In genomic region chr14:20614038-20614840, GRCh38 we compare ENCODE assay signal across 9 cellular contexts. TPM values are rescaled to one million over a fixed set of nuclear protein-coding genes. Genes with fewer than 3 reads are reported as not detected.
DNase-seq lines count a peak whose midpoint lies in the region; ATAC-seq and TF ChIP-seq lines count a peak whose summit lies in the region.
"Had no signal": no experiment of that assay in that cellular context is flagged by ENCODE, and none has a peak within 500 bp of the region (broad histone marks: within the 10 kb centered on the region; RNA-seq: fewer than 3 reads in every experiment).

No MANE protein-coding gene starts in this region.

- no peak overlapping the region for H3K27ac Mint-ChIP-seq in activated naive CD4-positive, alpha-beta T cell treated with anti-CD3 and anti-CD28 coated beads for 36 hours

- no peaks in the 10 kb centered on the region for H3K9me2 ChIP-seq in MM.1S (replicated peaks; ENCODE audit: insufficient read depth, low read length)

- no peaks in the 10 kb centered on the region for H3K79me2 ChIP-seq in MM.1S (ENCODE audit: low read length)

- no peaks in the 10 kb centered on the region for H3K27me3 Mint-ChIP-seq in activated naive CD4-positive, alpha-beta T cell treated with anti-CD3 and anti-CD28 coated beads for 36 hours (ENCODE audit: low read depth)

- H3F3A ChIP-seq in MM.1S (ENCODE audit: insufficient read depth, low read length): peaks cover 22% of the 10 kb centered on the region

- H3K27me3 ChIP-seq in MM.1S (replicated peaks; ENCODE audit: insufficient read depth, low read length): no peaks in the 10 kb centered on the region
- no peaks in the 10 kb centered on the region for H3K27me3 ChIP-seq in muscle layer of colon (ENCODE audit: control insufficient read depth in 1 of 2, insufficient read depth in 2 of 2, low read length in 2 of 2)

- no peaks in the 10 kb centered on the region for H3K36me3 Mint-ChIP-seq in activated naive CD4-positive, alpha-beta T cell treated with anti-CD3 and anti-CD28 coated beads for 36 hours (ENCODE audit: low read depth)

- H3K9me3 Mint-ChIP-seq in activated naive CD4-positive, alpha-beta T cell treated with anti-CD3 and anti-CD28 coated beads for 36 hours: no peaks in the 10 kb centered on the region

- CTCF ChIA-PET in activated naive CD4-positive, alpha-beta T cell treated with anti-CD3 and anti-CD28 coated beads for 36 hours (lab: Charles Lee): interaction anchor here (0.6 to 2.7 kb wide), 14 partner anchors 9 to 287 kb away, joined by 3 to 23 read pairs (median 4); partner anchors contain the start of gene RNASE4

- 0 out of 2 replicates have a peak overlapping the region, but pooled peaks have one; percentile 17 for H2AFZ ChIP-seq in MM.1S (ENCODE audit: low read length)

- peak overlapping the region; percentile 68; the same call in 1 of the 2 replicates for H3K4me2 ChIP-seq in MM.1S (ENCODE audit: low read depth, low read length)

- H3K9ac ChIP-seq in MM.1S (ENCODE audit: low read length) (no peak overlapping the region), muscle layer of colon (ENCODE audit: low read length) (peak overlapping the region; percentile 67)

- H4K20me1 ChIP-seq in MM.1S (ENCODE audit: insufficient read depth, low read length): no peaks in the 10 kb centered on the region

- H3K4me3 ChIP-seq in MM.1S (ENCODE audit: low read length) (peak overlapping the region; percentile 45), choroid plexus epithelial cell (ENCODE audit: low read depth, low read length) (peak overlapping the region; percentile 57), muscle layer of colon (ENCODE audit: low read depth in 1 of 2, low read length in 2 of 2) (peak overlapping the region; percentile 62 to 84)

- TF ChIP-seq CTCF in MM.1S (IDR thresholded peaks at IDR 0.05; ENCODE audit: low read length): no peak
- TF ChIP-seq CTCF in choroid plexus epithelial cell (conservative IDR thresholded peaks at IDR 0.05; ENCODE audit: low read depth, low read length): no peak

- intact Hi-C loops in activated naive CD4-positive, alpha-beta T cell treated with anti-CD3 and anti-CD28 coated beads for 36 hours (cut with micrococcal nuclease): loop anchor here (5.0 kb wide), 2 partner anchors 168 to 258 kb away; partner anchors contain the start of gene RNASE6

- H3K36me3 ChIP-seq in MM.1S (replicated peaks; ENCODE audit: insufficient read depth, low read length): no peaks in the 10 kb centered on the region
- no peaks in the 10 kb centered on the region for H3K36me3 ChIP-seq in muscle layer of colon (ENCODE audit: insufficient read depth, low read length)

- no peaks in the 10 kb centered on the region for H3K9me3 ChIP-seq in MM.1S (replicated peaks; ENCODE audit: insufficient read depth, low read length)
- H3K9me3 ChIP-seq in muscle layer of colon (ENCODE audit: low read length): no peaks in the 10 kb centered on the region

- no peaks in the 10 kb centered on the region; the same call in 1 of the 2 replicates for H3K4me1 ChIP-seq in MM.1S (ENCODE audit: low read length)
- H3K4me1 ChIP-seq in muscle layer of colon (ENCODE audit: insufficient read depth, low read length): peaks cover 15% of the 10 kb centered on the region

- H3K4me3 Mint-ChIP-seq in activated naive CD4-positive, alpha-beta T cell treated with anti-CD3 and anti-CD28 coated beads for 36 hours: no peak overlapping the region

- H3K4me1 Mint-ChIP-seq in activated naive CD4-positive, alpha-beta T cell treated with anti-CD3 and anti-CD28 coated beads for 36 hours (ENCODE audit: low read depth): peaks cover 10% of the 10 kb centered on the region

- ATAC-seq in HG03095 (IDR thresholded peaks at IDR 0.05; ENCODE audit: unreplicated experiment): no peak

- peak; percentile 25 for DNase-seq in activated naive CD4-positive, alpha-beta T cell treated with Interleukin-2 at 50 U/mL for 16 hours
- DNase-seq in activated naive CD4-positive, alpha-beta T cell treated with anti-CD3 and anti-CD28 coated beads for 36 hours: no peak
- no peak for DNase-seq in MM.1S
- peak; percentile 26 for DNase-seq in choroid plexus epithelial cell (ENCODE audit: low read depth)
- DNase-seq in AG08395 (ENCODE audit: low spot score): no peak
- DNase-seq in AG08396 (ENCODE audit: low spot score): no peak

- H3K27ac ChIP-seq in MM.1S (ENCODE audit: low read length) (peak overlapping the region; percentile 53; the same call in 1 of the 2 replicates), muscle layer of colon (ENCODE audit: low read depth, low read length) (peak overlapping the region; percentile 68)

RNA-seq across cellular contexts. Expression of gene RNASE12, which starts 23.1 kb away (rescaled TPM):
- total RNA-seq in activated naive CD4-positive, alpha-beta T cell treated with anti-CD3 and anti-CD28 coated beads for 36 hours: not detected
- total RNA-seq: dermis microvascular lymphatic vessel endothelial cell had no signal

RNA-seq across cellular contexts. Expression of gene RNASE11, which starts 26.4 kb away (rescaled TPM):
- total RNA-seq in activated naive CD4-positive, alpha-beta T cell treated with anti-CD3 and anti-CD28 coated beads for 36 hours: not detected
- total RNA-seq: dermis microvascular lymphatic vessel endothelial cell had no signal

RNA-seq across cellular contexts. Expression of gene OR6S1, which starts 27.3 kb away (rescaled TPM):
- total RNA-seq in activated naive CD4-positive, alpha-beta T cell treated with anti-CD3 and anti-CD28 coated beads for 36 hours: not detected
- total RNA-seq: dermis microvascular lymphatic vessel endothelial cell had no signal

RNA-seq across cellular contexts. Expression of gene RNASE9, which starts 53.4 kb away (rescaled TPM):
- not detected for total RNA-seq in activated naive CD4-positive, alpha-beta T cell treated with anti-CD3 and anti-CD28 coated beads for 36 hours
- total RNA-seq: dermis microvascular lymphatic vessel endothelial cell had no signal

Comparison
In these comparisons a context has a peak if more than half of its experiments do, and no peak if none do; other contexts are left out.
1. DNase-seq: peak in activated naive CD4-positive, alpha-beta T cell treated with Interleukin-2 at 50 U/mL for 16 hours (single experiment) and choroid plexus epithelial cell (single experiment); none in activated naive CD4-positive, alpha-beta T cell treated with anti-CD3 and anti-CD28 coated beads for 36 hours (single experiment), MM.1S (single experiment), AG08395 (single experiment) and AG08396 (single experiment).
2. Peak in every context shown above with its lines, with median percentiles within 50 percentile points of each other: H3K4me3 ChIP-seq.